ENCODE assay signal across 1 cellular context in genomic region chr16:1960665-1961630, GRCh38.
TF ChIP-seq lines count a peak whose summit lies in the region.

No MANE protein-coding gene starts in this region.

TF ChIP-seq in K562, 482 proteins besides CTCF, POLR2A, EP300 and RAD21 (continued from another document and continues in another):
- TF ChIP-seq ZNF655 (CRISPR knock-in tag; IDR thresholded peaks at IDR 0.05) (no peak), FOXA3 (CRISPR knock-in tag; conservative IDR thresholded peaks at IDR 0.05 in 1 of 2, IDR thresholded peaks at IDR 0.05 in 1 of 2) (peak in 1 of 2 experiments; percentile 53; a peak in 1 of 4 replicates), ZNF518B (CRISPR knock-in tag; IDR thresholded peaks at IDR 0.05) (no peak), NR0B1 (IDR thresholded peaks at IDR 0.05; ENCODE audit: partially characterized antibody) (no peak), NUFIP1 (IDR thresholded peaks at IDR 0.05; ENCODE audit: partially characterized antibody) (no peak), CTCFL (IDR thresholded peaks at IDR 0.05; ENCODE audit: borderline replicate concordance, insufficient read depth, low read depth, low read length, poor library complexity, severe bottlenecking) (peak; percentile 0), MECOM (CRISPR knock-in tag; IDR thresholded peaks at IDR 0.05) (no peak), ZNF644 (tag; IDR thresholded peaks at IDR 0.05; ENCODE audit: low read depth) (no peak), ZNF445 (CRISPR knock-in tag; IDR thresholded peaks at IDR 0.05; ENCODE audit: low read depth) (0 out of 2 replicates have a peak, but pooled peaks have one; percentile 59), ZNF444 (CRISPR knock-in tag; IDR thresholded peaks at IDR 0.05) (0 out of 2 replicates have a peak, but pooled peaks have one; percentile 53), BCOR (IDR thresholded peaks at IDR 0.05) (no peak; the same call in 1 of the 2 replicates), GABPA (tag; conservative IDR thresholded peaks at IDR 0.05; ENCODE audit: low read depth) (no peak), PREB (CRISPR knock-in tag; IDR thresholded peaks at IDR 0.05) (0 out of 2 replicates have a peak, but pooled peaks have one; percentile 84), VEZF1 (CRISPR knock-in tag; IDR thresholded peaks at IDR 0.05) (no peak), MGA (IDR thresholded peaks at IDR 0.05) (no peak; the same call in none of the 2 replicates), CBX5 (IDR thresholded peaks at IDR 0.05; ENCODE audit: borderline replicate concordance, low read depth) (no peak), E2F3 (CRISPR knock-in tag; IDR thresholded peaks at IDR 0.05) (no peak), GTF3C2 (IDR thresholded peaks at IDR 0.05; ENCODE audit: borderline replicate concordance, extremely low read depth, insufficient read length) (no peak), ZNF77 (CRISPR knock-in tag; IDR thresholded peaks at IDR 0.05) (peak; percentile 89; the same call in 1 of the 2 replicates), MTA3 (IDR thresholded peaks at IDR 0.05; ENCODE audit: borderline replicate concordance) (peak; percentile 38; the same call in 1 of the 2 replicates), CBX1 (IDR thresholded peaks at IDR 0.05; ENCODE audit: low read depth) (peak; percentile 39; the same call in 1 of the 2 replicates), KDM2B (CRISPR knock-in tag; IDR thresholded peaks at IDR 0.05) (no peak), PHB (CRISPR knock-in tag; IDR thresholded peaks at IDR 0.05) (0 out of 2 replicates have a peak, but pooled peaks have one; percentile 36)
